In genomic region chr2:55598056-55598795, GRCh38 we compare ENCODE assay signal across 30 cellular contexts.
"Had no signal": no experiment of that assay in that cellular context is flagged by ENCODE, and none has a peak within 500 bp of the region (broad histone marks: within the 10 kb centered on the region; RNA-seq: fewer than 3 reads in every experiment).

No MANE protein-coding gene starts in this region.

- H3K9me3 ChIP-seq: body of pancreas, esophagus muscularis mucosa, ovary, stomach, thyroid gland, upper lobe of left lung, vagina had no signal

- H3K9me3 Mint-ChIP-seq: activated B cell treated with CpG ODN at 0.5 μM for 24 hours; endodermal cell; naive thymus-derived CD4-positive, alpha-beta T cell; T-cell had no signal

- H3K4me1 Mint-ChIP-seq: endodermal cell had no signal

- H3K27ac Mint-ChIP-seq: activated B cell treated with CpG ODN at 0.5 μM for 24 hours; activated naive CD8-positive, alpha-beta T cell; endodermal cell; progenitor cell of endocrine pancreas; T-cell had no signal

- DNase-seq: activated B cell treated with CpG ODN at 0.5 μM for 24 hours; activated CD4-positive, alpha-beta T cell treated with anti-CD3 and anti-CD28 coated beads, Interleukin-2, amount 50 U/mL, for 4 hours; activated effector memory CD4-positive, alpha-beta T cell treated with Interleukin-2 at 50 U/mL for 16 hours; activated naive CD4-positive, alpha-beta T cell treated with Interleukin-2 at 50 U/mL for 16 hours; aorta; body of pancreas; cerebellar nuclear complex; cortex of kidney; endodermal cell; glutamatergic neuron; left colon; midbrain; naive thymus-derived CD4-positive, alpha-beta T cell; ovary; stimulated activated CD4-positive, alpha-beta T cell treated with anti-CD3 and anti-CD28 coated beads, Interleukin-12 subunit alpha, Interleukin-12 subunit beta, amount 100 ng/mL, for 4 hours; stimulated activated CD4-positive, alpha-beta T cell treated with anti-CD3 and anti-CD28 coated beads, Interleukin-4, amount 100 ng/mL, for 1 hour; stomach; T-cell; thyroid gland; upper lobe of left lung had no signal

- H3K27ac ChIP-seq: body of pancreas, cardiac muscle cell, esophagus muscularis mucosa, hepatocyte, ovary, skin epidermis, stomach, thyroid gland, upper lobe of left lung, vagina had no signal

- H3K27me3 ChIP-seq: body of pancreas, cardiac muscle cell, esophagus muscularis mucosa, hepatocyte, ovary, stomach, thyroid gland, upper lobe of left lung, vagina had no signal

- H3K4me3 ChIP-seq: body of pancreas, cardiac muscle cell, esophagus muscularis mucosa, hepatocyte, ovary, skin epidermis, stomach, thyroid gland, upper lobe of left lung, vagina had no signal

- H3K36me3 ChIP-seq: ovary had no signal

- H3K27me3 Mint-ChIP-seq: activated B cell treated with CpG ODN at 0.5 μM for 24 hours; activated naive CD8-positive, alpha-beta T cell; naive thymus-derived CD4-positive, alpha-beta T cell; progenitor cell of endocrine pancreas; T-cell had no signal

- H3K4me2 ChIP-seq: hepatocyte had no signal

- H3K4me3 Mint-ChIP-seq: activated B cell treated with CpG ODN at 0.5 μM for 24 hours; activated naive CD8-positive, alpha-beta T cell; endodermal cell; T-cell had no signal

- H2AFZ ChIP-seq: hepatocyte had no signal

- FAIRE-seq: frontal cortex, keratinocyte had no signal

- ATAC-seq: body of pancreas; left colon; naive thymus-derived CD4-positive, alpha-beta T cell; sciatic nerve; T-cell had no signal
